Comparison of ENCODE assay signal across 1 cellular context in genomic region chr1:3898994-3899775, GRCh38.
TF ChIP-seq lines count a peak whose summit lies in the region.

No MANE protein-coding gene starts in this region.

TF ChIP-seq in HEK293, 187 proteins besides CTCF, POLR2A, EP300 and RAD21:
- TF ChIP-seq ZNF362 (tag by site-specific recombination; IDR thresholded peaks at IDR 0.05) (no peak), ZNF510 (tag by site-specific recombination; IDR thresholded peaks at IDR 0.05; ENCODE audit: insufficient replicate concordance) (peak; percentile 92), SETDB1 (IDR thresholded peaks at IDR 0.05; ENCODE audit: insufficient read length, low read length) (peak; percentile 84), HIC1 (tag by site-specific recombination; IDR thresholded peaks at IDR 0.05) (peak; percentile 29; the same call in 1 of the 2 replicates), ZNF335 (tag by site-specific recombination; conservative IDR thresholded peaks at IDR 0.05) (peak; percentile 25; the same call in 1 of the 2 replicates)
